In the genomic region with DNA sequence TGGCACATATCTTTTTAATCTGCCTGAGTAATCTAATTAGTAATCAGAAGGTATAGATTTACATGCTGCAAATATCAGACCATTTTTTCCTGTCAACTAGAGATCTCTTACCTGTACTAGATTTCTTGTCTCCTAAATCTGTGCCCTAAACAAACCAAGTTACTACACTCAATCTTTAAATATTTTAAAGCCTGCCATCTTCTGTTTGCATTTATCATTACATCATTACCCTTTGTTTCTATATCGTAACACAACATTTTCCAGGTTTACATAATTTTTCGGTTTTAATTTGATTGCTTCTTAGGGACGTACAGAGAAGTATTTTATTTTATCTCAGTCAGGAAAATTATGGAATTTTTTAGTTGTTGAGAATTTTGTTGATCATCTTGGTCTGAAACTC, we compare ENCODE assay signal across 1 cellular context.
TF ChIP-seq lines count a peak whose summit lies in the region.

No MANE protein-coding gene starts in this region.

TF ChIP-seq in GM23338, 12 proteins besides CTCF, POLR2A, EP300 and RAD21:
- TF ChIP-seq, protein P1, sequence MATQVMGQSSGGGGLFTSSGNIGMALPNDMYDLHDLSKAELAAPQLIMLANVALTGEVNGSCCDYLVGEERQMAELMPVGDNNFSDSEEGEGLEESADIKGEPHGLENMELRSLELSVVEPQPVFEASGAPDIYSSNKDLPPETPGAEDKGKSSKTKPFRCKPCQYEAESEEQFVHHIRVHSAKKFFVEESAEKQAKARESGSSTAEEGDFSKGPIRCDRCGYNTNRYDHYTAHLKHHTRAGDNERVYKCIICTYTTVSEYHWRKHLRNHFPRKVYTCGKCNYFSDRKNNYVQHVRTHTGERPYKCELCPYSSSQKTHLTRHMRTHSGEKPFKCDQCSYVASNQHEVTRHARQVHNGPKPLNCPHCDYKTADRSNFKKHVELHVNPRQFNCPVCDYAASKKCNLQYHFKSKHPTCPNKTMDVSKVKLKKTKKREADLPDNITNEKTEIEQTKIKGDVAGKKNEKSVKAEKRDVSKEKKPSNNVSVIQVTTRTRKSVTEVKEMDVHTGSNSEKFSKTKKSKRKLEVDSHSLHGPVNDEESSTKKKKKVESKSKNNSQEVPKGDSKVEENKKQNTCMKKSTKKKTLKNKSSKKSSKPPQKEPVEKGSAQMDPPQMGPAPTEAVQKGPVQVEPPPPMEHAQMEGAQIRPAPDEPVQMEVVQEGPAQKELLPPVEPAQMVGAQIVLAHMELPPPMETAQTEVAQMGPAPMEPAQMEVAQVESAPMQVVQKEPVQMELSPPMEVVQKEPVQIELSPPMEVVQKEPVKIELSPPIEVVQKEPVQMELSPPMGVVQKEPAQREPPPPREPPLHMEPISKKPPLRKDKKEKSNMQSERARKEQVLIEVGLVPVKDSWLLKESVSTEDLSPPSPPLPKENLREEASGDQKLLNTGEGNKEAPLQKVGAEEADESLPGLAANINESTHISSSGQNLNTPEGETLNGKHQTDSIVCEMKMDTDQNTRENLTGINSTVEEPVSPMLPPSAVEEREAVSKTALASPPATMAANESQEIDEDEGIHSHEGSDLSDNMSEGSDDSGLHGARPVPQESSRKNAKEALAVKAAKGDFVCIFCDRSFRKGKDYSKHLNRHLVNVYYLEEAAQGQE (IDR thresholded peaks at IDR 0.05; ENCODE audit: unreplicated experiment): no peak
- TF ChIP-seq, protein P2, sequence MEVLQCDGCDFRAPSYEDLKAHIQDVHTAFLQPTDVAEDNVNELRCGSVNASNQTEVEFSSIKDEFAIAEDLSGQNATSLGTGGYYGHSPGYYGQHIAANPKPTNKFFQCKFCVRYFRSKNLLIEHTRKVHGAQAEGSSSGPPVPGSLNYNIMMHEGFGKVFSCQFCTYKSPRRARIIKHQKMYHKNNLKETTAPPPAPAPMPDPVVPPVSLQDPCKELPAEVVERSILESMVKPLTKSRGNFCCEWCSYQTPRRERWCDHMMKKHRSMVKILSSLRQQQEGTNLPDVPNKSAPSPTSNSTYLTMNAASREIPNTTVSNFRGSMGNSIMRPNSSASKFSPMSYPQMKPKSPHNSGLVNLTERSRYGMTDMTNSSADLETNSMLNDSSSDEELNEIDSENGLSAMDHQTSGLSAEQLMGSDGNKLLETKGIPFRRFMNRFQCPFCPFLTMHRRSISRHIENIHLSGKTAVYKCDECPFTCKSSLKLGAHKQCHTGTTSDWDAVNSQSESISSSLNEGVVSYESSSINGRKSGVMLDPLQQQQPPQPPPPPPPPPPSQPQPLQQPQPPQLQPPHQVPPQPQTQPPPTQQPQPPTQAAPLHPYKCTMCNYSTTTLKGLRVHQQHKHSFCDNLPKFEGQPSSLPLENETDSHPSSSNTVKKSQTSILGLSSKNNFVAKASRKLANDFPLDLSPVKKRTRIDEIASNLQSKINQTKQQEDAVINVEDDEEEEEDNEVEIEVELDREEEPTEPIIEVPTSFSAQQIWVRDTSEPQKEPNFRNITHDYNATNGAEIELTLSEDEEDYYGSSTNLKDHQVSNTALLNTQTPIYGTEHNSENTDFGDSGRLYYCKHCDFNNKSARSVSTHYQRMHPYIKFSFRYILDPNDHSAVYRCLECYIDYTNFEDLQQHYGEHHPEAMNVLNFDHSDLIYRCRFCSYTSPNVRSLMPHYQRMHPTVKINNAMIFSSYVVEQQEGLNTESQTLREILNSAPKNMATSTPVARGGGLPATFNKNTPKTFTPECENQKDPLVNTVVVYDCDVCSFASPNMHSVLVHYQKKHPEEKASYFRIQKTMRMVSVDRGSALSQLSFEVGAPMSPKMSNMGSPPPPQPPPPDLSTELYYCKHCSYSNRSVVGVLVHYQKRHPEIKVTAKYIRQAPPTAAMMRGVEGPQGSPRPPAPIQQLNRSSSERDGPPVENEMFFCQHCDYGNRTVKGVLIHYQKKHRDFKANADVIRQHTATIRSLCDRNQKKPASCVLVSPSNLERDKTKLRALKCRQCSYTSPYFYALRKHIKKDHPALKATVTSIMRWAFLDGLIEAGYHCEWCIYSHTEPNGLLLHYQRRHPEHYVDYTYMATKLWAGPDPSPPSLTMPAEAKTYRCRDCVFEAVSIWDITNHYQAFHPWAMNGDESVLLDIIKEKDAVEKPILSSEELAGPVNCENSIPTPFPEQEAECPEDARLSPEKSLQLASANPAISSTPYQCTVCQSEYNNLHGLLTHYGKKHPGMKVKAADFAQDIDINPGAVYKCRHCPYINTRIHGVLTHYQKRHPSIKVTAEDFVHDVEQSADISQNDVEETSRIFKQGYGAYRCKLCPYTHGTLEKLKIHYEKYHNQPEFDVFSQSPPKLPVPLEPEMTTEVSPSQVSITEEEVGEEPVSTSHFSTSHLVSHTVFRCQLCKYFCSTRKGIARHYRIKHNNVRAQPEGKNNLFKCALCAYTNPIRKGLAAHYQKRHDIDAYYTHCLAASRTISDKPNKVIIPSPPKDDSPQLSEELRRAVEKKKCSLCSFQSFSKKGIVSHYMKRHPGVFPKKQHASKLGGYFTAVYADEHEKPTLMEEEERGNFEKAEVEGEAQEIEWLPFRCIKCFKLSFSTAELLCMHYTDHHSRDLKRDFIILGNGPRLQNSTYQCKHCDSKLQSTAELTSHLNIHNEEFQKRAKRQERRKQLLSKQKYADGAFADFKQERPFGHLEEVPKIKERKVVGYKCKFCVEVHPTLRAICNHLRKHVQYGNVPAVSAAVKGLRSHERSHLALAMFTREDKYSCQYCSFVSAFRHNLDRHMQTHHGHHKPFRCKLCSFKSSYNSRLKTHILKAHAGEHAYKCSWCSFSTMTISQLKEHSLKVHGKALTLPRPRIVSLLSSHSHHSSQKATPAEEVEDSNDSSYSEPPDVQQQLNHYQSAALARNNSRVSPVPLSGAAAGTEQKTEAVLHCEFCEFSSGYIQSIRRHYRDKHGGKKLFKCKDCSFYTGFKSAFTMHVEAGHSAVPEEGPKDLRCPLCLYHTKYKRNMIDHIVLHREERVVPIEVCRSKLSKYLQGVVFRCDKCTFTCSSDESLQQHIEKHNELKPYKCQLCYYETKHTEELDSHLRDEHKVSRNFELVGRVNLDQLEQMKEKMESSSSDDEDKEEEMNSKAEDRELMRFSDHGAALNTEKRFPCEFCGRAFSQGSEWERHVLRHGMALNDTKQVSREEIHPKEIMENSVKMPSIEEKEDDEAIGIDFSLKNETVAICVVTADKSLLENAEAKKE (CRISPR knock-in tag; IDR thresholded peaks at IDR 0.05): no peak
- TF ChIP-seq NANOG (IDR thresholded peaks at IDR 0.05; ENCODE audit: borderline replicate concordance): no peak
- TF ChIP-seq CREB1 (CRISPR knock-in tag; IDR thresholded peaks at IDR 0.05; ENCODE audit: low read depth): no peak
- no peak for TF ChIP-seq POLR2AphosphoS5 (IDR thresholded peaks at IDR 0.05; ENCODE audit: low read depth)
- TF ChIP-seq EZH2phosphoT487 (IDR thresholded peaks at IDR 0.05; ENCODE audit: unreplicated experiment): no peak
- TF ChIP-seq STAT1 (IDR thresholded peaks at IDR 0.05; ENCODE audit: unreplicated experiment): no peak
- no peak for TF ChIP-seq JUNB (IDR thresholded peaks at IDR 0.05; ENCODE audit: unreplicated experiment)
- no peak for TF ChIP-seq ZNF331 (CRISPR knock-in tag; IDR thresholded peaks at IDR 0.05; ENCODE audit: low read depth)
- TF ChIP-seq EZH2 (IDR thresholded peaks at IDR 0.05; ENCODE audit: low read depth, unreplicated experiment): no peak
- no peak for TF ChIP-seq ZNF114 (CRISPR knock-in tag; IDR thresholded peaks at IDR 0.05)
- TF ChIP-seq, protein P3, sequence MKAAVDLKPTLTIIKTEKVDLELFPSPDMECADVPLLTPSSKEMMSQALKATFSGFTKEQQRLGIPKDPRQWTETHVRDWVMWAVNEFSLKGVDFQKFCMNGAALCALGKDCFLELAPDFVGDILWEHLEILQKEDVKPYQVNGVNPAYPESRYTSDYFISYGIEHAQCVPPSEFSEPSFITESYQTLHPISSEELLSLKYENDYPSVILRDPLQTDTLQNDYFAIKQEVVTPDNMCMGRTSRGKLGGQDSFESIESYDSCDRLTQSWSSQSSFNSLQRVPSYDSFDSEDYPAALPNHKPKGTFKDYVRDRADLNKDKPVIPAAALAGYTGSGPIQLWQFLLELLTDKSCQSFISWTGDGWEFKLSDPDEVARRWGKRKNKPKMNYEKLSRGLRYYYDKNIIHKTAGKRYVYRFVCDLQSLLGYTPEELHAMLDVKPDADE (IDR thresholded peaks at IDR 0.05): no peak
